ENCODE assay signal across 8 cellular contexts in the genomic region with DNA sequence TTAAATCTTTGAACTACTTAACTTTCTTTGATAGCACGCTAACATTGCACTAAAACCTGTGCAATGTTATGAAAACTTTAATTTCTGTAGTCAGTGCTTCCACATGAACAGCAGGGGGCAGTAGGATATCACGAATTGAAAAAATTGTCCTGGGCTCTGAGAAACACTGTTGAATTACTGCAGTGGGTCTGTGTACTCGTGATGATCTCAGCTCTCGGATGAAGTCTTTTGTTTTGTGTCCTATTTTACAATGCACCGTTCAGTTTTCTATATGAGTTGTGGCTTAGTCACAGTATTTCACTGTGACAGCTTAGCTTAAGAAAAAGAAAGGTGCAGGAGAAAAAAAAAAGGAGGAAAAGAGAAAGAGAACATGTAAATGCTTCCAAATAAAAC.
A peak's percentile ranks its signal among the peaks of the same experiment; 100 is the strongest.
DNase-seq lines count a peak whose midpoint lies in the region; ATAC-seq and TF ChIP-seq lines count a peak whose summit lies in the region.

No MANE protein-coding gene starts in this region.

- H3K27me3 ChIP-seq in esophagus squamous epithelium (no peaks in the 10 kb centered on the region), transverse colon (no peaks in the 10 kb centered on the region)

- DNase-seq in D341Med (ENCODE audit: low spot score) (peak; percentile 66), NCI-H774 (lab: John Stamatoyannopoulos, UW) (peak; percentile 35), activated T-cell treated with anti-CD3 and anti-CD28 coated beads for 48 hours (ENCODE audit: low read depth) (peak; percentile 5), esophagus squamous epithelium (lab: John Stamatoyannopoulos, UW) (no peak), myocyte (ENCODE audit: low read depth) (peak; percentile 91), transverse colon (peak; percentile 20)

- no peak for TF ChIP-seq EP300 in transverse colon (IDR thresholded peaks at IDR 0.05; ENCODE audit: low read depth)

- in situ Hi-C loops in transverse colon (cut with MboI; ENCODE audit: low pct_ligation_motif_present in 1 of 4, low pct_unique_long_range_greater_than_20kb in 1 of 4, low sequenced_read_pairs in 3 of 4) = loop anchor here in 2 of 4 donors (10.0 to 25.0 kb wide), 2 partner anchors 501 to 609 kb away; no protein-coding TSS in a partner anchor

- TF ChIP-seq CTCF in esophagus squamous epithelium (IDR thresholded peaks at IDR 0.05) (peak; percentile 66 to 94 (median 90)), transverse colon (IDR thresholded peaks at IDR 0.05) (peak; percentile 82 to 93 (median 87))

- H3K36me3 ChIP-seq in esophagus squamous epithelium = no peaks in the 10 kb centered on the region
- H3K36me3 ChIP-seq in transverse colon = no peaks in the 10 kb centered on the region

- H3K9me3 ChIP-seq in esophagus squamous epithelium (no peaks in the 10 kb centered on the region), transverse colon (no peaks in the 10 kb centered on the region)

- H3K27ac ChIP-seq in esophagus squamous epithelium (peak overlapping the region in 3 of 4 donors; percentile 13 to 54 (median 29)), transverse colon (peak overlapping the region; percentile 20 to 59 (median 52))

- H3K4me1 ChIP-seq in esophagus squamous epithelium (peaks cover 0 to 25% (median 0%) of the 10 kb centered on the region in 3 donors), transverse colon (peaks cover 0 to 21% (median 3%) of the 10 kb centered on the region in 4 donors)

- WGBS in esophagus squamous epithelium, 2 donors = 1 to 3% methylated on average over 5 of the region's 5 CpGs
- WGBS in transverse colon (ENCODE audit: low coverage in 1 of 2), 2 donors = 0% methylated on average over 5 of the region's 5 CpGs

- TF ChIP-seq POLR2A in esophagus squamous epithelium (IDR thresholded peaks at IDR 0.05) (no peak), transverse colon (IDR thresholded peaks at IDR 0.05) (no peak)

- ATAC-seq in GM19438 (IDR thresholded peaks at IDR 0.05; ENCODE audit: low read depth, unreplicated experiment) = peak; percentile 61
- ATAC-seq in HG03565 (IDR thresholded peaks at IDR 0.05; ENCODE audit: unreplicated experiment) = peak; percentile 54

- H3K4me3 ChIP-seq in esophagus squamous epithelium = peak overlapping the region; percentile 29 to 62 (median 44)
- peak overlapping the region; percentile 6 to 56 (median 32) for H3K4me3 ChIP-seq in transverse colon

- intact Hi-C loops in esophagus squamous epithelium (cut with DNase I) = no loop called here
- intact Hi-C loops in transverse colon (cut with DNase I; ENCODE audit: low total_unique reads) = loop anchor here (5.0 kb wide), 1 partner anchor 506 kb away; no protein-coding TSS in a partner anchor
